In genomic region chr17:21089145-21089544, GRCh38 we compare ENCODE assay signal across 19 cellular contexts. TPM values are rescaled to one million over a fixed set of nuclear protein-coding genes. Genes with fewer than 3 reads are reported as not detected.
DNase-seq lines count a peak whose midpoint lies in the region; ATAC-seq and TF ChIP-seq lines count a peak whose summit lies in the region.
"Had no signal": no experiment of that assay in that cellular context is flagged by ENCODE, and none has a peak within 500 bp of the region (broad histone marks: within the 10 kb centered on the region; RNA-seq: fewer than 3 reads in every experiment).

No MANE protein-coding gene starts in this region.

- no peaks in the 10 kb centered on the region for H3K9me2 ChIP-seq in OCI-LY7 (ENCODE audit: insufficient read depth, low read length)

- no peaks in the 10 kb centered on the region for H3K9me3 Mint-ChIP-seq in activated naive CD4-positive, alpha-beta T cell treated with anti-CD3 and anti-CD28 coated beads, Interleukin-2, amount 50 U/mL, for 72 hours
- no peaks in the 10 kb centered on the region for H3K9me3 Mint-ChIP-seq in activated naive CD4-positive, alpha-beta T cell treated with anti-CD3 and anti-CD28 coated beads for 36 hours
- H3K9me3 Mint-ChIP-seq in glutamatergic neuron (ENCODE audit: unreplicated experiment), result peaks cover 1% of the 10 kb centered on the region
- H3K9me3 Mint-ChIP-seq: activated CD4-positive, alpha-beta T cell treated with anti-CD3 and anti-CD28 coated beads, Interleukin-2, amount 10 ng/mL, durations not matched to agents 24 days and 14 days; activated T-cell treated with anti-CD3 and anti-CD28 coated beads, Interleukin-2, amount 50 U/mL, for 4 hours; memory B cell; neural progenitor cell; stimulated activated naive CD8-positive, alpha-beta T cell treated with anti-CD3 and anti-CD28 coated beads, Interleukin-15, Interleukin-2, amounts not matched to agents 100 ng/mL and 50 ng/mL, for 24 hours had no signal

- no peak overlapping the region for H3K27ac Mint-ChIP-seq in activated naive CD4-positive, alpha-beta T cell treated with anti-CD3 and anti-CD28 coated beads, Interleukin-2, amount 50 U/mL, for 72 hours
- no peak overlapping the region for H3K27ac Mint-ChIP-seq in activated naive CD4-positive, alpha-beta T cell treated with anti-CD3 and anti-CD28 coated beads for 36 hours
- H3K27ac Mint-ChIP-seq in glutamatergic neuron (ENCODE audit: unreplicated experiment), result no peak overlapping the region
- H3K27ac Mint-ChIP-seq: activated CD4-positive, alpha-beta T cell treated with anti-CD3 and anti-CD28 coated beads, Interleukin-2, amount 10 ng/mL, durations not matched to agents 24 days and 14 days; neural progenitor cell; stimulated activated naive CD8-positive, alpha-beta T cell treated with anti-CD3 and anti-CD28 coated beads, Interleukin-15, Interleukin-2, amounts not matched to agents 100 ng/mL and 50 ng/mL, for 24 hours had no signal

- no peak for DNase-seq in activated naive CD4-positive, alpha-beta T cell treated with anti-CD3 and anti-CD28 coated beads, Interleukin-2, amount 50 U/mL, for 72 hours (ENCODE audit: low spot score in 2 of 2)
- no peak for DNase-seq in activated naive CD4-positive, alpha-beta T cell treated with anti-CD3 and anti-CD28 coated beads for 36 hours
- DNase-seq in OCI-LY7 (ENCODE audit: low spot score) (no peak), fibroblast of villous mesenchyme (ENCODE audit: low read depth) (peak; percentile 76), glutamatergic neuron (no peak)
- DNase-seq: activated CD4-positive, alpha-beta T cell treated with anti-CD3 and anti-CD28 coated beads, Interleukin-2, amount 10 ng/mL, durations not matched to agents 24 days and 14 days; activated T-cell treated with anti-CD3 and anti-CD28 coated beads, Interleukin-2, amount 50 U/mL, for 4 hours; NCI-H1436; NCI-H446; Peyer's patch; T-helper 2 cell had no signal

- H4K20me1 ChIP-seq in OCI-LY7 (ENCODE audit: insufficient read depth, low read length), result no peaks in the 10 kb centered on the region

- H3K4me1 Mint-ChIP-seq in activated naive CD4-positive, alpha-beta T cell treated with anti-CD3 and anti-CD28 coated beads for 36 hours (ENCODE audit: low read depth), result no peaks in the 10 kb centered on the region
- peaks cover 5% of the 10 kb centered on the region for H3K4me1 Mint-ChIP-seq in glutamatergic neuron (ENCODE audit: low read depth, unreplicated experiment)
- H3K4me1 Mint-ChIP-seq: activated CD4-positive, alpha-beta T cell treated with anti-CD3 and anti-CD28 coated beads, Interleukin-2, amount 10 ng/mL, durations not matched to agents 24 days and 14 days; neural progenitor cell had no signal

- TF ChIP-seq CTCF in OCI-LY7 (conservative IDR thresholded peaks at IDR 0.05; ENCODE audit: low read length) (no peak), fibroblast of villous mesenchyme (IDR thresholded peaks at IDR 0.05; ENCODE audit: insufficient read depth, low read depth, low read length) (no peak), glutamatergic neuron (IDR thresholded peaks at IDR 0.05; ENCODE audit: partially characterized antibody, unreplicated experiment) (no peak)

- H2AFZ ChIP-seq in OCI-LY7 (ENCODE audit: low read length), result peak overlapping the region; percentile 88; the same call in 1 of the 2 replicates
- H2AFZ ChIP-seq: neural progenitor cell had no signal

- H3K4me3 Mint-ChIP-seq in activated naive CD4-positive, alpha-beta T cell treated with anti-CD3 and anti-CD28 coated beads for 36 hours, result no peak overlapping the region
- H3K4me3 Mint-ChIP-seq in glutamatergic neuron (ENCODE audit: unreplicated experiment), result no peak overlapping the region
- H3K4me3 Mint-ChIP-seq: activated CD4-positive, alpha-beta T cell treated with anti-CD3 and anti-CD28 coated beads, Interleukin-2, amount 10 ng/mL, durations not matched to agents 24 days and 14 days; activated T-cell treated with anti-CD3 and anti-CD28 coated beads, Interleukin-2, amount 50 U/mL, for 4 hours; neural progenitor cell; stimulated activated naive CD8-positive, alpha-beta T cell treated with anti-CD3 and anti-CD28 coated beads, Interleukin-15, Interleukin-2, amounts not matched to agents 100 ng/mL and 50 ng/mL, for 24 hours had no signal

- no peaks in the 10 kb centered on the region for H3K79me2 ChIP-seq in OCI-LY7 (ENCODE audit: insufficient read depth, low read depth, low read length)

- CTCF ChIA-PET in activated naive CD4-positive, alpha-beta T cell treated with anti-CD3 and anti-CD28 coated beads for 36 hours (lab: Charles Lee), result no interaction called here
- CTCF ChIA-PET in OCI-LY7 (lab: Charles Lee; ENCODE audit: unreplicated experiment), result no interaction called here

- BruUV-seq in OCI-LY7 (replicated peaks; lab: Mats Ljungman, UMichigan), result no TSS peak

- H3K4me3 ChIP-seq in OCI-LY7 (ENCODE audit: low read depth, low read length, poor library complexity, severe bottlenecking) (no peak overlapping the region), fibroblast of villous mesenchyme (ENCODE audit: low read depth, low read length) (no peak overlapping the region)
- H3K4me3 ChIP-seq: neural progenitor cell, Peyer's patch had no signal

- H3K9me3 ChIP-seq in OCI-LY7 (ENCODE audit: low read length), result no peaks in the 10 kb centered on the region
- H3K9me3 ChIP-seq: Peyer's patch had no signal

- ATAC-seq in activated naive CD4-positive, alpha-beta T cell treated with anti-CD3 and anti-CD28 coated beads, Interleukin-2, amount 50 U/mL, for 72 hours, result peak; percentile 53 to 70
- ATAC-seq in GM21528 (IDR thresholded peaks at IDR 0.05; ENCODE audit: low FRiP score, unreplicated experiment) (no peak), GM18909 (IDR thresholded peaks at IDR 0.05; ENCODE audit: poor library complexity, unreplicated experiment) (no peak), GM18520 (IDR thresholded peaks at IDR 0.05; ENCODE audit: unreplicated experiment) (no peak)
- ATAC-seq: activated T-cell treated with anti-CD3 and anti-CD28 coated beads, Interleukin-2, amount 50 U/mL, for 4 hours; esophagus mucosa; sciatic nerve had no signal

- H3K36me3 ChIP-seq in OCI-LY7 (ENCODE audit: insufficient read depth, low read length), result no peaks in the 10 kb centered on the region
- H3K36me3 ChIP-seq: neural progenitor cell, Peyer's patch had no signal

- no peaks in the 10 kb centered on the region for H3K36me3 Mint-ChIP-seq in activated naive CD4-positive, alpha-beta T cell treated with anti-CD3 and anti-CD28 coated beads, Interleukin-2, amount 50 U/mL, for 72 hours
- H3K36me3 Mint-ChIP-seq in activated naive CD4-positive, alpha-beta T cell treated with anti-CD3 and anti-CD28 coated beads for 36 hours (ENCODE audit: low read depth), result no peaks in the 10 kb centered on the region
- H3K36me3 Mint-ChIP-seq in glutamatergic neuron (ENCODE audit: unreplicated experiment), result no peaks in the 10 kb centered on the region
- H3K36me3 Mint-ChIP-seq: neural progenitor cell had no signal

- peaks cover 22% of the 10 kb centered on the region for H3K4me1 ChIP-seq in OCI-LY7 (ENCODE audit: insufficient read depth, low read length, poor library complexity, severe bottlenecking)
- H3K4me1 ChIP-seq: neural progenitor cell had no signal

- POLR2A ChIA-PET in OCI-LY7 (lab: Charles Lee), result no interaction called here

- no peak overlapping the region for H3K27ac ChIP-seq in OCI-LY7 (ENCODE audit: low read depth, low read length, poor library complexity, severe bottlenecking)
- H3K27ac ChIP-seq: neural progenitor cell had no signal

- peak overlapping the region; percentile 63; the same call in 1 of the 2 replicates for H3K4me2 ChIP-seq in OCI-LY7 (ENCODE audit: low read length)
- H3K4me2 ChIP-seq: neural progenitor cell had no signal

- no peaks in the 10 kb centered on the region for H3K27me3 Mint-ChIP-seq in activated naive CD4-positive, alpha-beta T cell treated with anti-CD3 and anti-CD28 coated beads for 36 hours (ENCODE audit: low read depth)
- no peaks in the 10 kb centered on the region for H3K27me3 Mint-ChIP-seq in glutamatergic neuron (ENCODE audit: unreplicated experiment)
- H3K27me3 Mint-ChIP-seq: memory B cell had no signal

- intact Hi-C loops in activated naive CD4-positive, alpha-beta T cell treated with anti-CD3 and anti-CD28 coated beads for 36 hours (cut with micrococcal nuclease), result no loop called here
- intact Hi-C loops in OCI-LY7 (cut with micrococcal nuclease; ENCODE audit: unreplicated experiment), result no loop called here

RNA-seq across cellular contexts. Expression of gene DHRS7B, which starts 37.6 kb away (rescaled TPM):
- 10 to 100 TPM; 15.8 to 16.5 TPM for total RNA-seq in activated naive CD4-positive, alpha-beta T cell treated with anti-CD3 and anti-CD28 coated beads, Interleukin-2, amount 50 U/mL, for 72 hours
- 10 to 100 TPM; 12.0 to 12.1 TPM for total RNA-seq in activated naive CD4-positive, alpha-beta T cell treated with anti-CD3 and anti-CD28 coated beads for 36 hours
- 11.6 and 16.0 TPM in 2 replicates for total RNA-seq in OCI-LY7 (2014; rRNA removed; shearing (Covaris generic))
- total RNA-seq in OCI-LY7 (2022) (15.8 and 16.5 TPM in 2 replicates), fibroblast of villous mesenchyme (12.2 and 15.1 TPM in 2 replicates), glutamatergic neuron (ENCODE audit: unreplicated experiment) (8.3 TPM)

RNA-seq across cellular contexts. Expression of gene USP22, which starts 46.3 kb away (rescaled TPM):
- total RNA-seq in activated naive CD4-positive, alpha-beta T cell treated with anti-CD3 and anti-CD28 coated beads, Interleukin-2, amount 50 U/mL, for 72 hours, result 100 to 1,000 TPM; 146 to 180 TPM
- total RNA-seq in activated naive CD4-positive, alpha-beta T cell treated with anti-CD3 and anti-CD28 coated beads for 36 hours, result 100 to 1,000 TPM; 140 to 144 TPM
- 144 and 180 TPM in 2 replicates for total RNA-seq in OCI-LY7 (2014; rRNA removed; shearing (Covaris generic))
- 302 TPM in 2 replicates for total RNA-seq in OCI-LY7 (2022)
- total RNA-seq in fibroblast of villous mesenchyme, result 258 and 297 TPM in 2 replicates
- 420 TPM for total RNA-seq in glutamatergic neuron (ENCODE audit: unreplicated experiment)

Comparison
In these comparisons a context has a peak if more than half of its experiments do, and no peak if none do; other contexts are left out.
1. ATAC-seq: peak in activated naive CD4-positive, alpha-beta T cell treated with anti-CD3 and anti-CD28 coated beads, Interleukin-2, amount 50 U/mL, for 72 hours (2 of 2); none in GM21528 (single experiment), GM18909 (single experiment) and GM18520 (single experiment).